23 cellular contexts compared by ENCODE assay signal in genomic region chr16:74769791-74770190, GRCh38. TPM values are rescaled to one million over a fixed set of nuclear protein-coding genes. Genes with fewer than 3 reads are reported as not detected.
DNase-seq lines count a peak whose midpoint lies in the region; ATAC-seq, FAIRE-seq and TF ChIP-seq lines count a peak whose summit lies in the region.
"Had no signal": no experiment of that assay in that cellular context is flagged by ENCODE, and none has a peak within 500 bp of the region (broad histone marks: within the 10 kb centered on the region; RNA-seq: fewer than 3 reads in every experiment).

No MANE protein-coding gene starts in this region.

- no peak for TF ChIP-seq EP300 in H1 (IDR thresholded peaks at IDR 0.05; ENCODE audit: borderline replicate concordance in 1 of 2, low read depth in 2 of 2, low read length in 2 of 2)

- H2AK5ac ChIP-seq in H1 (ENCODE audit: low read depth, low read length) = 0 out of 2 replicates have a peak overlapping the region, but pooled peaks have one; percentile 65

- 0 out of 2 replicates have a peak overlapping the region, but pooled peaks have one; percentile 18 for H2BK20ac ChIP-seq in H1 (ENCODE audit: low read length)

- POLR2A ChIA-PET in H1 (lab: Charles Lee; ENCODE audit: partially characterized antibody) = interaction anchor here (0.9 kb wide), 1 partner anchor 12 kb away, joined by 3 read pairs; no protein-coding TSS in a partner anchor
- POLR2A ChIA-PET in activated CD4-positive, alpha-beta T cell treated with anti-CD3 and anti-CD28 coated beads for 36 hours (lab: Charles Lee) = no interaction called here

- no peak overlapping the region for H2AFZ ChIP-seq in H1 (ENCODE audit: low read length)
- H2AFZ ChIP-seq: GM23248 had no signal

- DNase-seq in activated CD8-positive, alpha-beta memory T cell treated with anti-CD3 and anti-CD28 coated beads for 24 hours = peak; percentile 35
- DNase-seq in activated CD8-positive, alpha-beta memory T cell treated with anti-CD3 and anti-CD28 coated beads, Interleukin-2, amount 50 U/mL, for 48 hours = no peak
- DNase-seq in H1 (ENCODE audit: low read depth in 1 of 2, low spot score in 2 of 2) (no peak), small intestine (peak; percentile 48)
- no peak for DNase-seq in activated CD4-positive, alpha-beta T cell treated with anti-CD3 and anti-CD28 coated beads for 36 hours
- DNase-seq: AML-193; Caco-2; CD4-positive, alpha-beta T cell; GM23248; HCEC 1CT had no signal

- no peak for TF ChIP-seq RAD21 in H1 (IDR thresholded peaks at IDR 0.05 in 1 of 2, conservative IDR thresholded peaks at IDR 0.05 in 1 of 2; ENCODE audit: low read depth in 2 of 2, low read length in 2 of 2)

- no peaks in the 10 kb centered on the region for H3K36me3 ChIP-seq in H1 (ENCODE audit: control insufficient read depth in 2 of 4, insufficient read depth in 4 of 4, low read length in 3 of 4)
- H3K36me3 ChIP-seq in small intestine (ENCODE audit: control insufficient read depth in 2 of 2, insufficient read depth in 2 of 2, low read length in 2 of 2) = no peaks in the 10 kb centered on the region

- no peaks in the 10 kb centered on the region for H4K20me1 ChIP-seq in H1 (replicated peaks in 1 of 2; ENCODE audit: control insufficient read depth in 1 of 2, insufficient read depth in 2 of 2, low read length in 2 of 2)

- H3K4me3 Mint-ChIP-seq in activated CD4-positive, alpha-beta T cell treated with anti-CD3 and anti-CD28 coated beads for 36 hours = no peak overlapping the region
- H3K4me3 Mint-ChIP-seq: CD4-positive, alpha-beta T cell had no signal

- TF ChIP-seq POLR2A in H1 (IDR thresholded peaks at IDR 0.05; ENCODE audit: control extremely low read depth in 1 of 2, low read depth in 2 of 2, low read length in 2 of 2) = no peak

- H3K56ac ChIP-seq in H1 (replicated peaks; ENCODE audit: insufficient read length, low read depth, low read length) = no peak overlapping the region

- H3K27me3 ChIP-seq in H1 (replicated peaks in 1 of 4; ENCODE audit: control insufficient read depth in 3 of 4, extremely low read depth in 1 of 4, insufficient read depth in 3 of 4, low read length in 3 of 4) = peaks cover 0 to 16% (median 12%) of the 10 kb centered on the region in 4 experiments; a peak in 6 of 7 replicates
- peaks cover 0 to 5% of the 10 kb centered on the region in 2 donors for H3K27me3 ChIP-seq in small intestine (ENCODE audit: control insufficient read depth in 2 of 2, insufficient read depth in 2 of 2, low read length in 2 of 2)

- no peaks in the 10 kb centered on the region for H3K79me1 ChIP-seq in H1 (ENCODE audit: low read depth, low read length)

- intact Hi-C loops in activated CD4-positive, alpha-beta T cell treated with anti-CD3 and anti-CD28 coated beads for 36 hours (cut with DNase I, micrococcal nuclease) = no loop called here

- peak overlapping the region in 1 of 4 experiments; percentile 52; a peak in 1 of 7 replicates for H3K9ac ChIP-seq in H1 (replicated peaks in 1 of 4; ENCODE audit: extremely low read depth in 1 of 4, low read depth in 3 of 4, low read length in 3 of 4)
- H3K9ac ChIP-seq: GM23248 had no signal

- no peak overlapping the region for H3K27ac ChIP-seq in H1 (ENCODE audit: low read depth, low read length)
- no peak overlapping the region for H3K27ac ChIP-seq in small intestine (ENCODE audit: low read depth in 1 of 2, low read length in 1 of 2)
- H3K27ac ChIP-seq: 22Rv1, A549, C4-2B, GM23248, HL-60 had no signal

- H3K9me3 ChIP-seq in H1 (ENCODE audit: insufficient read depth in 2 of 2, low read depth in 1 of 2, low read length in 1 of 2) (no peaks in the 10 kb centered on the region), small intestine (ENCODE audit: control insufficient read depth, low read depth) (no peaks in the 10 kb centered on the region)
- H3K9me3 ChIP-seq: A549, Caco-2 had no signal

- 80% methylated on average over 6 of the region's 7 CpGs; no CpG with 5 or more reads in 1 of the 2 experiments for WGBS in H1 (ENCODE audit: extremely low coverage in 1 of 2, insufficient coverage in 1 of 2, insufficient read length in 1 of 2, insufficient replicate concordance in 2 of 2, low coverage in 1 of 2, low lambda C conversion rate in 2 of 2, missing lambda C conversion rate in 1 of 2), 2 experiments
- WGBS in small intestine, 3 donors = 15 to 59% (median 37%) methylated on average over 7 of the region's 7 CpGs

- no peak overlapping the region for H2BK15ac ChIP-seq in H1 (ENCODE audit: low read length)

- peak overlapping the region; percentile 5 for H3K14ac ChIP-seq in H1 (ENCODE audit: insufficient read length)

- H4K91ac ChIP-seq in H1 (replicated peaks; ENCODE audit: insufficient read length, low read length) = no peak overlapping the region

- H4K5ac ChIP-seq in H1 (ENCODE audit: insufficient read length, low read depth, low read length) = no peak overlapping the region

- H3K18ac ChIP-seq in H1 (ENCODE audit: extremely low read depth, low read length) = no peak overlapping the region

- peaks cover 6% of the 10 kb centered on the region for H3K4me1 Mint-ChIP-seq in activated CD4-positive, alpha-beta T cell treated with anti-CD3 and anti-CD28 coated beads for 36 hours

- peaks cover 0 to 6% (median 2%) of the 10 kb centered on the region in 4 experiments; a peak in 1 of 7 replicates for H3K4me1 ChIP-seq in H1 (replicated peaks in 1 of 4; ENCODE audit: control insufficient read depth in 3 of 4, insufficient read depth in 4 of 4, low read length in 3 of 4)
- H3K4me1 ChIP-seq in small intestine (ENCODE audit: control insufficient read depth in 2 of 2, insufficient read depth in 1 of 2, low read depth in 1 of 2, low read length in 1 of 2) = no peaks in the 10 kb centered on the region

- no peak overlapping the region for H4K8ac ChIP-seq in H1 (ENCODE audit: extremely low read depth, insufficient read depth, low read length)

- peak overlapping the region; percentile 68; the same call in 1 of the 2 replicates for H2BK12ac ChIP-seq in H1 (ENCODE audit: low read depth, low read length)

- H3K9me3 Mint-ChIP-seq in activated CD4-positive, alpha-beta T cell treated with anti-CD3 and anti-CD28 coated beads for 36 hours (ENCODE audit: low read depth) = no peaks in the 10 kb centered on the region
- H3K9me3 Mint-ChIP-seq: CD4-positive, alpha-beta T cell; IgD-negative memory B cell had no signal

- H3K23ac ChIP-seq in H1 (ENCODE audit: insufficient read length) = no peak overlapping the region

- H3K4me3 ChIP-seq in H1 (ENCODE audit: extremely low read depth in 1 of 4, insufficient read depth in 2 of 4, low read depth in 3 of 4, low read length in 4 of 4) = no peak overlapping the region
- H3K4me3 ChIP-seq in small intestine (ENCODE audit: low read depth in 1 of 2, low read length in 2 of 2) = no peak overlapping the region
- H3K4me3 ChIP-seq: A549, GM23248 had no signal

- H3K23me2 ChIP-seq in H1 (ENCODE audit: low read depth, low read length) = peaks cover 6% of the 10 kb centered on the region; the same call in 1 of the 2 replicates

- CTCF ChIA-PET in H1 (lab: Charles Lee; ENCODE audit: partially characterized antibody) = interaction anchor here (0.7 to 3.0 kb wide), 10 partner anchors 15 to 93 kb away, joined by 3 to 14 read pairs (median 4); no protein-coding TSS in a partner anchor
- CTCF ChIA-PET in activated CD4-positive, alpha-beta T cell treated with anti-CD3 and anti-CD28 coated beads for 36 hours (lab: Charles Lee) = no interaction called here

- no peaks in the 10 kb centered on the region for H3K36me3 Mint-ChIP-seq in activated CD4-positive, alpha-beta T cell treated with anti-CD3 and anti-CD28 coated beads for 36 hours (ENCODE audit: low read depth)

- peak overlapping the region; percentile 78; the same call in 1 of the 2 replicates for H2BK5ac ChIP-seq in H1 (ENCODE audit: low read depth, low read length)

- no peaks in the 10 kb centered on the region for H3K79me2 ChIP-seq in H1 (ENCODE audit: control insufficient read depth in 1 of 2, insufficient read depth in 2 of 2, low read length in 2 of 2)

- no peak overlapping the region for H3K27ac Mint-ChIP-seq in activated CD4-positive, alpha-beta T cell treated with anti-CD3 and anti-CD28 coated beads for 36 hours
- H3K27ac Mint-ChIP-seq: CD4-positive, alpha-beta T cell had no signal

- no peak for FAIRE-seq in H1 (lab: Jason Lieb, UNC)
- FAIRE-seq in small intestine (lab: Jason Lieb, UNC) = no peak
- FAIRE-seq: D721Med, G401.6, GM12892, GM18507, H54 had no signal

- no peak for TF ChIP-seq CTCF in H1 (IDR thresholded peaks at IDR 0.05; ENCODE audit: control extremely low read depth in 1 of 3, insufficient read depth in 1 of 3, low read depth in 1 of 3, low read length in 3 of 3)

- H3K4ac ChIP-seq in H1 (replicated peaks; ENCODE audit: insufficient read length, low read depth, low read length) = no peak overlapping the region

- H2BK120ac ChIP-seq in H1 (replicated peaks; ENCODE audit: low read depth, low read length) = no peak overlapping the region

- no peak for ATAC-seq in HG03196 (IDR thresholded peaks at IDR 0.05; ENCODE audit: unreplicated experiment)
- no peak for ATAC-seq in HG03520 (IDR thresholded peaks at IDR 0.05; ENCODE audit: unreplicated experiment)
- no peak for ATAC-seq in activated CD4-positive, alpha-beta T cell treated with anti-CD3 and anti-CD28 coated beads for 36 hours
- ATAC-seq: A549 had no signal

- H3K4me2 ChIP-seq in H1 (ENCODE audit: insufficient read depth in 1 of 2, low read depth in 2 of 2, low read length in 2 of 2) = no peak overlapping the region
- H3K4me2 ChIP-seq: A549 had no signal

- H3K27me3 Mint-ChIP-seq in activated CD4-positive, alpha-beta T cell treated with anti-CD3 and anti-CD28 coated beads for 36 hours = peaks cover 29% of the 10 kb centered on the region

TF ChIP-seq in H1, 55 proteins besides CTCF, POLR2A, EP300 and RAD21:
- no peak for TF ChIP-seq HDAC2 (IDR thresholded peaks at IDR 0.05; ENCODE audit: borderline replicate concordance in 1 of 2, low read depth in 2 of 2, low read length in 2 of 2)
- no peak for TF ChIP-seq TAF7 (optimal IDR thresholded peaks at IDR 0.05; ENCODE audit: borderline replicate concordance, low read depth, low read length)

RNA-seq across cellular contexts. Expression of gene FA2H, which starts 4.8 kb away (rescaled TPM):
- 1.6 and 2.1 TPM in 2 replicates for total RNA-seq in H1 (2021; fragmentation: NEBNext Ultra II Directional; extraction: Animal tissue kit (Norgen Biotek cat#: 25700))
- 2.5 and 3.0 TPM in 2 replicates for polyA plus RNA-seq in H1 (2011; rRNA removed)
- polyA plus RNA-seq in H1 (2011; cell fraction: cytosol; rRNA removed) = 0.93 TPM
- 3.6 TPM for polyA plus RNA-seq in H1 (2011; cell fraction: nucleus; rRNA removed)
- 1.4 to 3.3 TPM (median 2.5 TPM) in 4 replicates for polyA plus RNA-seq in H1 (2012, experiment 1 of 2)
- 2.0 TPM for polyA plus RNA-seq in H1 (2012, experiment 2 of 2)
- polyA plus RNA-seq in H1 (2013, experiment 1 of 2) = 2.5 TPM
- 3.8 TPM for polyA plus RNA-seq in H1 (2013, experiment 2 of 2)
- 2.4 and 4.4 TPM in 2 replicates for polyA minus RNA-seq in H1 (2011; rRNA and poly(A)+ RNA removed)
- polyA minus RNA-seq in H1 (2011; cell fraction: cytosol; rRNA and poly(A)+ RNA removed) = 1.4 TPM
- 0.90 TPM for polyA minus RNA-seq in H1 (2011; cell fraction: nucleus; rRNA and poly(A)+ RNA removed)
- 10 to 100 TPM in 1 of 3 donors, 1 to 10 TPM in 2; 6.7 to 17.8 (median 8.4) TPM for polyA plus RNA-seq in small intestine
- not detected for total RNA-seq in activated CD4-positive, alpha-beta T cell treated with anti-CD3 and anti-CD28 coated beads for 36 hours
- total RNA-seq: CD4-positive, alpha-beta T cell; GM23248 had no signal
- polyA plus RNA-seq: BJ, GM23248 had no signal

Comparison
In these comparisons a context has a peak if more than half of its experiments do, and no peak if none do; other contexts are left out.
1. DNase-seq: peak in activated CD8-positive, alpha-beta memory T cell treated with anti-CD3 and anti-CD28 coated beads for 24 hours (single experiment) and small intestine (single experiment); none in activated CD8-positive, alpha-beta memory T cell treated with anti-CD3 and anti-CD28 coated beads, Interleukin-2, amount 50 U/mL, for 48 hours (single experiment), H1 (0 of 2) and activated CD4-positive, alpha-beta T cell treated with anti-CD3 and anti-CD28 coated beads for 36 hours (single experiment).